ENCODE assay signal across 1 cellular context in genomic region chr20:64062276-64062595, GRCh38.
TF ChIP-seq lines count a peak whose summit lies in the region.

No MANE protein-coding gene starts in this region.

TF ChIP-seq in HCT116, 20 proteins besides CTCF, POLR2A, EP300 and RAD21:
- TF ChIP-seq ZBTB33 (IDR thresholded peaks at IDR 0.05; ENCODE audit: extremely low read depth, insufficient replicate concordance, low read length) (no peak), FOSL1 (IDR thresholded peaks at IDR 0.05; ENCODE audit: low read depth) (no peak), SIN3A (IDR thresholded peaks at IDR 0.05; ENCODE audit: low read depth) (no peak), MAX (IDR thresholded peaks at IDR 0.05) (no peak), EZH2phosphoT487 (IDR thresholded peaks at IDR 0.05; ENCODE audit: borderline replicate concordance) (no peak)
